Comparison of ENCODE assay signal across 1 cellular context in genomic region chr1:51328926-51329325, GRCh38.
TF ChIP-seq lines count a peak whose summit lies in the region.

No MANE protein-coding gene starts in this region.

TF ChIP-seq in WTC11, 78 proteins besides CTCF, POLR2A, EP300 and RAD21 (continued from another document):
- TF ChIP-seq NFE2L1 (CRISPR knock-in tag; IDR thresholded peaks at IDR 0.05) = no peak
